ENCODE assay signal across 2 cellular contexts in genomic region chr6:15290067-15290641, GRCh38.
TF ChIP-seq lines count a peak whose summit lies in the region.

No MANE protein-coding gene starts in this region.

TF ChIP-seq in HepG2, 621 proteins besides CTCF, POLR2A, EP300 and RAD21:
- TF ChIP-seq SOX13 (IDR thresholded peaks at IDR 0.05) (no peak), SOX13 (CRISPR knock-in tag; conservative IDR thresholded peaks at IDR 0.05 in 1 of 2, IDR thresholded peaks at IDR 0.05 in 1 of 2) (peak in 1 of 2 experiments; percentile 16; a peak in 1 of 4 replicates), ASH2L (IDR thresholded peaks at IDR 0.05; ENCODE audit: insufficient read length, low read depth, low read length) (no peak), FOXA1 (IDR thresholded peaks at IDR 0.05) (no peak), FOXA1 (CRISPR knock-in tag; IDR thresholded peaks at IDR 0.05) (0 out of 2 replicates have a peak, but pooled peaks have one; percentile 4)

TF ChIP-seq in K562, 482 proteins besides CTCF, POLR2A, EP300 and RAD21:
- no peak for TF ChIP-seq IRF2 (CRISPR knock-in tag; IDR thresholded peaks at IDR 0.05)
- no peak for TF ChIP-seq MLX (CRISPR knock-in tag; conservative IDR thresholded peaks at IDR 0.05)
- 0 out of 2 replicates have a peak, but pooled peaks have one; percentile 5 for TF ChIP-seq SMARCA5 (IDR thresholded peaks at IDR 0.05)
